8 cellular contexts compared by ENCODE assay signal in the genomic region with DNA sequence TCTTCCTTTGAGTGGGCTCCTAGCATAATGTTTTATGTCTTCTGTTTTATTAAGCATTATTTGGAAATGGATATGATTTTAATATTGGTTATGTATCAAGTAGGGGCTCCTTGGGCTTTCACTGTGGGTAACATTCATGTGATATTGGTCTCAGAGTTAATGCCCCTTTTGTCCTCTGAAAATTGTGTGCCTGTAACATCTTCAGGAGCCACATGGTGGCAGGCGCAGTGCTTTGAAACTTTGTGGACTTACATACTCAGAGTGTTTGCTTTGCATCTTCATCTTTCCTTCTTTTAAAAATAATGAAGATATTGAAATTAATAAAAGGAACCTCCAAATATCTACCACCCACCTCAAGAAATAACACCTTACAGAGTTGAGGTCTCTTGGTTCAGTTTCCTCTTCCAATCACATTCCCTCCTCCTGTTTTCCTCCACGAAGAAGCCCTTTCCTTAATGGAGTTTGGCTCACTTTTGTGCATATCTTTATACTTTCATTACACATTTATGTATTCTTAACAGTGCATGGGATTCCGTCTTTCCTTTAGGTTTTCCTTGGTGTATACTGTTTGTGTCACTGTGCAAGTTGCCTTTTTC.
DNase-seq lines count a peak whose midpoint lies in the region; ATAC-seq, FAIRE-seq and TF ChIP-seq lines count a peak whose summit lies in the region.

No MANE protein-coding gene starts in this region.

- FAIRE-seq in TTC549 (lab: Jason Lieb, UNC), result peak; percentile 75

- peaks cover 3% of the 10 kb centered on the region for H4K20me1 ChIP-seq in neural progenitor cell (ENCODE audit: low read depth)

- H3K4me1 Mint-ChIP-seq in endothelial cell (ENCODE audit: unreplicated experiment) (peaks cover 24% of the 10 kb centered on the region), neural progenitor cell (no peaks in the 10 kb centered on the region)

- ATAC-seq in HG02840 (IDR thresholded peaks at IDR 0.05; ENCODE audit: low FRiP score, unreplicated experiment), result no peak

- no peaks in the 10 kb centered on the region for H3K4me1 ChIP-seq in neural progenitor cell

- no peak overlapping the region for H3K27ac Mint-ChIP-seq in endothelial cell (ENCODE audit: unreplicated experiment)
- H3K27ac Mint-ChIP-seq in neural progenitor cell, result no peak overlapping the region

- H3F3A ChIP-seq in neural progenitor cell (ENCODE audit: low read depth), result no peaks in the 10 kb centered on the region

- H3K27me3 ChIP-seq in neural progenitor cell, result no peaks in the 10 kb centered on the region

- peak; percentile 16 for TF ChIP-seq CTCF in endothelial cell (IDR thresholded peaks at IDR 0.05; ENCODE audit: unreplicated experiment)
- peak; percentile 66 for TF ChIP-seq CTCF in neural progenitor cell (IDR thresholded peaks at IDR 0.05)

- H3K79me2 ChIP-seq in neural progenitor cell (ENCODE audit: low read depth), result peaks cover 11% of the 10 kb centered on the region

- H3K36me3 Mint-ChIP-seq in endothelial cell (ENCODE audit: low read depth, unreplicated experiment) (peaks cover 4% of the 10 kb centered on the region), neural progenitor cell (peaks cover 3% of the 10 kb centered on the region)

- H3K27ac ChIP-seq in neural progenitor cell, result no peak overlapping the region

- H3K4me2 ChIP-seq in neural progenitor cell, result no peak overlapping the region

- H3K27me3 Mint-ChIP-seq in endothelial cell (ENCODE audit: unreplicated experiment) (peaks cover 1% of the 10 kb centered on the region), neural progenitor cell (ENCODE audit: insufficient read depth, low read depth) (no peaks in the 10 kb centered on the region)

- no peak overlapping the region for H3K9ac ChIP-seq in neural progenitor cell

- no peak overlapping the region for H2AFZ ChIP-seq in neural progenitor cell (replicated peaks)

- H3K9me3 ChIP-seq in neural progenitor cell (ENCODE audit: low read depth), result no peaks in the 10 kb centered on the region

- H3K4me3 Mint-ChIP-seq in endothelial cell (ENCODE audit: unreplicated experiment) (no peak overlapping the region), neural progenitor cell (no peak overlapping the region)

- H3K9me3 Mint-ChIP-seq in endothelial cell (ENCODE audit: unreplicated experiment), result no peaks in the 10 kb centered on the region
- peaks cover 4% of the 10 kb centered on the region for H3K9me3 Mint-ChIP-seq in neural progenitor cell

- no peaks in the 10 kb centered on the region for H3K36me3 ChIP-seq in neural progenitor cell

- no peak overlapping the region for H3K4me3 ChIP-seq in neural progenitor cell

- DNase-seq in DMS 273 (lab: John Stamatoyannopoulos, UW; ENCODE audit: unreplicated experiment) (peak; percentile 77), DMS 273 treated with DMSO at 0.1 percent for 48 hours (lab: John Stamatoyannopoulos, UW) (no peak), KG1 (lab: John Stamatoyannopoulos, UW) (peak; percentile 24), endothelial cell (ENCODE audit: low spot score) (peak; percentile 30), neural progenitor cell (ENCODE audit: low spot score) (peak; percentile 70), GM19240 (ENCODE audit: insufficient read length, low spot score) (no peak)

Comparison
In these comparisons a context has a peak if more than half of its experiments do, and no peak if none do; other contexts are left out.
1. DNase-seq: peak in DMS 273 (single experiment), KG1 (single experiment), endothelial cell (single experiment) and neural progenitor cell (single experiment); none in DMS 273 treated with DMSO at 0.1 percent for 48 hours (single experiment) and GM19240 (single experiment).